16 cellular contexts compared by ENCODE assay signal in the genomic region with DNA sequence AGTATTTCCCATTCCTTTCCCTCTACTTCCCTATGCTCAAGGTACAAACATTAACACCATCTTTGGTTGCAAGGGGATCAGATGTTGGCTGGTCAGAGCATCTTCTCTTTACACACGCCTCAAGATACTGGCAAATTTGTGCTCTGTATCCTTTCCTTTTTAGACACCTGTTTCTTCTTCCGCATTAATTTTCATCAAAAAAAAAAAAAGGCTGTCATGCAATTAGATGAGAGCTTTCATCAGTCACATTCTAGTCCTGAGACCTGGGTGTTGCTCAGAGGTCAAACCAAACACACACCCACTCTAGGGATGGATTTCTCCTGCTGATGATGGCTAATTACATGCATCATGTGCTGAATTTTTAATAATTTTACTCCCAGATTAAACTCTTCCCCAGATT. TPM values are rescaled to one million over a fixed set of nuclear protein-coding genes. Genes with fewer than 3 reads are reported as not detected.
DNase-seq lines count a peak whose midpoint lies in the region; ATAC-seq and TF ChIP-seq lines count a peak whose summit lies in the region.
"Had no signal": no experiment of that assay in that cellular context is flagged by ENCODE, and none has a peak within 500 bp of the region (broad histone marks: within the 10 kb centered on the region; RNA-seq: fewer than 3 reads in every experiment).

No MANE protein-coding gene starts in this region.

- H3K27ac Mint-ChIP-seq in activated naive CD4-positive, alpha-beta T cell treated with anti-CD3 and anti-CD28 coated beads for 36 hours = no peak overlapping the region
- peak overlapping the region; percentile 95 to 96 for H3K27ac Mint-ChIP-seq in T-cell

- no peaks in the 10 kb centered on the region for H3K27me3 ChIP-seq in gastroesophageal sphincter
- no peaks in the 10 kb centered on the region for H3K27me3 ChIP-seq in stomach smooth muscle (ENCODE audit: control insufficient read depth in 1 of 2, insufficient read depth in 2 of 2, low read length in 2 of 2)
- no peaks in the 10 kb centered on the region for H3K27me3 ChIP-seq in spleen (replicated peaks in 1 of 7)
- H3K27me3 ChIP-seq: cardiac muscle cell, heart right ventricle had no signal

- H3K4me1 Mint-ChIP-seq in activated naive CD4-positive, alpha-beta T cell treated with anti-CD3 and anti-CD28 coated beads for 36 hours (ENCODE audit: low read depth) = peaks cover 34% of the 10 kb centered on the region
- peaks cover 35 to 45% (median 43%) of the 10 kb centered on the region in 3 donors for H3K4me1 Mint-ChIP-seq in T-cell

- H3K27ac ChIP-seq in gastroesophageal sphincter (peak overlapping the region in 3 of 4 donors; percentile 99), stomach smooth muscle (ENCODE audit: low read length) (peak overlapping the region; percentile 91), spleen (peak overlapping the region in 4 of 8 donors; percentile 95 to 99 (median 96))
- H3K27ac ChIP-seq: cardiac muscle cell, KMS-11 had no signal

- no peak for TF ChIP-seq CTCF in gastroesophageal sphincter (IDR thresholded peaks at IDR 0.05)
- TF ChIP-seq CTCF in spleen (IDR thresholded peaks at IDR 0.05 in 8 of 11, conservative IDR thresholded peaks at IDR 0.05 in 3 of 11) = no peak

- no peak for TF ChIP-seq POLR2A in gastroesophageal sphincter (IDR thresholded peaks at IDR 0.05)
- no peak for TF ChIP-seq POLR2A in spleen (IDR thresholded peaks at IDR 0.05)

- H3K36me3 Mint-ChIP-seq in activated naive CD4-positive, alpha-beta T cell treated with anti-CD3 and anti-CD28 coated beads for 36 hours (ENCODE audit: low read depth) = peaks cover 10% of the 10 kb centered on the region
- H3K36me3 Mint-ChIP-seq in T-cell = no peaks in the 10 kb centered on the region

- H3K36me3 ChIP-seq in gastroesophageal sphincter (no peaks in the 10 kb centered on the region), stomach smooth muscle (ENCODE audit: control insufficient read depth in 2 of 2, insufficient read depth in 2 of 2, low read length in 2 of 2) (no peaks in the 10 kb centered on the region), spleen (no peaks in the 10 kb centered on the region)
- H3K36me3 ChIP-seq: cardiac muscle cell had no signal

- CTCF ChIA-PET in activated naive CD4-positive, alpha-beta T cell treated with anti-CD3 and anti-CD28 coated beads for 36 hours (lab: Charles Lee) = interaction anchor here (0.7 kb wide), 1 partner anchor 117 kb away, joined by 3 read pairs; no protein-coding TSS in a partner anchor
- CTCF ChIA-PET in T-cell (lab: Charles Lee) = interaction anchor here in 1 of 2 donors (0.7 kb wide), 1 partner anchor 70 kb away, joined by 4 read pairs; no protein-coding TSS in a partner anchor

- intact Hi-C loops in activated naive CD4-positive, alpha-beta T cell treated with anti-CD3 and anti-CD28 coated beads for 36 hours (cut with micrococcal nuclease) = loop anchor here (10.0 kb wide), 2 partner anchors 631 to 1121 kb away; a partner anchor contains a TSS
- intact Hi-C loops in spleen (cut with DNase I; ENCODE audit: low total_unique reads) = loop anchor here (10.0 kb wide), 1 partner anchor 79 kb away; no protein-coding TSS in a partner anchor

- no peak for DNase-seq in activated naive CD4-positive, alpha-beta T cell treated with anti-CD3 and anti-CD28 coated beads for 36 hours
- no peak for DNase-seq in activated naive CD4-positive, alpha-beta T cell treated with anti-CD3 and anti-CD28 coated beads, Interleukin-2, amount 50 U/mL, for 16 hours
- DNase-seq in T-cell = no peak
- DNase-seq in stimulated activated CD8-positive, alpha-beta memory T cell treated with anti-CD3 and anti-CD28 coated beads, Interleukin-4, amount 100 ng/mL, for 48 hours = no peak
- DNase-seq in spleen = no peak
- DNase-seq: heart right ventricle; NCI-H2029; NCI-H82; SHP77 treated with DMSO at 0.1 percent for 48 hours; stimulated activated CD4-positive, alpha-beta T cell treated with anti-CD3 and anti-CD28 coated beads, Interleukin-15, amount 100 ng/mL, for 24 hours had no signal

- POLR2A ChIA-PET in T-cell (lab: Charles Lee) = interaction anchor here in 1 of 2 donors (0.6 kb wide), 1 partner anchor 248 kb away, joined by 3 read pairs; no protein-coding TSS in a partner anchor

- no peak overlapping the region for H3K9ac ChIP-seq in stomach smooth muscle (ENCODE audit: low read length in 2 of 2)

- H3K4me3 ChIP-seq in gastroesophageal sphincter (no peak overlapping the region), stomach smooth muscle (ENCODE audit: low read length in 2 of 2) (peak overlapping the region in 1 of 2 donors; percentile 83), spleen (peak overlapping the region in 1 of 8 donors; percentile 84)
- H3K4me3 ChIP-seq: cardiac muscle cell had no signal

- WGBS in gastroesophageal sphincter (ENCODE audit: low coverage in 1 of 2), 2 donors = 73 to 83% methylated on average over 2 of the region's 2 CpGs
- WGBS in spleen, 5 donors = 92 to 100% (median 97%) methylated on average over 2 of the region's 2 CpGs

- ATAC-seq in T-cell (replicated peaks in 1 of 4) = no peak
- ATAC-seq in gastroesophageal sphincter = no peak
- no peak for ATAC-seq in HG03135 (IDR thresholded peaks at IDR 0.05; ENCODE audit: unreplicated experiment)
- ATAC-seq: heart right ventricle, left lobe of liver had no signal

- H3K27me3 Mint-ChIP-seq in activated naive CD4-positive, alpha-beta T cell treated with anti-CD3 and anti-CD28 coated beads for 36 hours (ENCODE audit: low read depth) = no peaks in the 10 kb centered on the region
- H3K27me3 Mint-ChIP-seq in T-cell = no peaks in the 10 kb centered on the region

- TF ChIP-seq EP300 in gastroesophageal sphincter (IDR thresholded peaks at IDR 0.05) = no peak

- peaks cover 5 to 52% (median 12%) of the 10 kb centered on the region in 3 donors for H3K4me1 ChIP-seq in gastroesophageal sphincter
- H3K4me1 ChIP-seq in stomach smooth muscle (ENCODE audit: control insufficient read depth, insufficient read depth, low read length) = peaks cover 22% of the 10 kb centered on the region
- H3K4me1 ChIP-seq in spleen = peaks cover 27 to 70% (median 51%) of the 10 kb centered on the region in 6 donors

- peaks cover 2% of the 10 kb centered on the region for H3K9me3 Mint-ChIP-seq in activated naive CD4-positive, alpha-beta T cell treated with anti-CD3 and anti-CD28 coated beads for 36 hours
- H3K9me3 Mint-ChIP-seq in T-cell = no peaks in the 10 kb centered on the region

- H3K9me3 ChIP-seq in gastroesophageal sphincter (no peaks in the 10 kb centered on the region), stomach smooth muscle (ENCODE audit: control insufficient read depth in 2 of 2, low read length in 2 of 2) (no peaks in the 10 kb centered on the region), spleen (no peaks in the 10 kb centered on the region)
- H3K9me3 ChIP-seq: heart right ventricle had no signal

- peak overlapping the region; percentile 84 for H3K4me3 Mint-ChIP-seq in activated naive CD4-positive, alpha-beta T cell treated with anti-CD3 and anti-CD28 coated beads for 36 hours
- H3K4me3 Mint-ChIP-seq in T-cell = peak overlapping the region; percentile 53 to 95 (median 91)

RNA-seq across cellular contexts. Expression of a gene that starts 2.0 kb away (rescaled TPM):
- total RNA-seq in activated naive CD4-positive, alpha-beta T cell treated with anti-CD3 and anti-CD28 coated beads for 36 hours = 10 to 100 TPM in 1 of 2 experiments, 1 to 10 TPM in 1; 8.7 to 10.3 TPM
- 10 to 100 TPM; 21.6 to 30.1 (median 25.9) TPM for total RNA-seq in T-cell
- total RNA-seq in gastroesophageal sphincter = 10 to 100 TPM; 61.0 to 96.7 (median 69.3) TPM
- 10 to 100 TPM; 30.0 to 70.4 (median 46.9) TPM for total RNA-seq in spleen
- 1 to 10 TPM in 1 of 3 donors, under 1 TPM in 2; 0.59 to 1.8 (median 0.64) TPM for polyA plus RNA-seq in spleen
